Comparison of ENCODE assay signal across 10 cellular contexts in genomic region chr19:53865523-53865917, GRCh38. TPM values are rescaled to one million over a fixed set of nuclear protein-coding genes. Genes with fewer than 3 reads are reported as not detected.
DNase-seq lines count a peak whose midpoint lies in the region; ATAC-seq and TF ChIP-seq lines count a peak whose summit lies in the region.
"Had no signal": no experiment of that assay in that cellular context is flagged by ENCODE, and none has a peak within 500 bp of the region (broad histone marks: within the 10 kb centered on the region; RNA-seq: fewer than 3 reads in every experiment).

No MANE protein-coding gene starts in this region.

- H3K27ac Mint-ChIP-seq in endodermal cell (peak overlapping the region; percentile 84), neural progenitor cell (peak overlapping the region; percentile 99)

- peaks cover 10% of the 10 kb centered on the region for H3K79me2 ChIP-seq in neural progenitor cell (ENCODE audit: low read depth)

- no peaks in the 10 kb centered on the region for H3K9me3 ChIP-seq in BE2C
- H3K9me3 ChIP-seq in NT2/D1 (ENCODE audit: insufficient read depth, low read length), result no peaks in the 10 kb centered on the region
- H3K9me3 ChIP-seq in endodermal cell (ENCODE audit: control insufficient read depth, low read length), result no peaks in the 10 kb centered on the region
- H3K9me3 ChIP-seq in neural progenitor cell (ENCODE audit: low read depth), result no peaks in the 10 kb centered on the region

- H3K4me1 ChIP-seq in BE2C, result peaks cover 6% of the 10 kb centered on the region
- H3K4me1 ChIP-seq in NT2/D1 (ENCODE audit: insufficient read depth, insufficient read length), result peaks cover 6% of the 10 kb centered on the region
- H3K4me1 ChIP-seq in endodermal cell (ENCODE audit: control insufficient read depth, insufficient read depth, low read length), result no peaks in the 10 kb centered on the region
- H3K4me1 ChIP-seq in neural progenitor cell, result peaks cover 10% of the 10 kb centered on the region

- no peaks in the 10 kb centered on the region for H3K36me3 ChIP-seq in BE2C
- H3K36me3 ChIP-seq in NT2/D1 (ENCODE audit: insufficient read depth, insufficient read length, low read length), result peaks cover 2% of the 10 kb centered on the region
- peaks cover 3% of the 10 kb centered on the region for H3K36me3 ChIP-seq in endodermal cell (ENCODE audit: control insufficient read depth, insufficient read depth, low read length)
- H3K36me3 ChIP-seq in neural progenitor cell, result no peaks in the 10 kb centered on the region

- H4K20me1 ChIP-seq in neural progenitor cell (ENCODE audit: low read depth), result peaks cover 11% of the 10 kb centered on the region

- peaks cover 15% of the 10 kb centered on the region for H3K4me1 Mint-ChIP-seq in endodermal cell
- H3K4me1 Mint-ChIP-seq in neural progenitor cell, result peaks cover 26% of the 10 kb centered on the region

- H3F3A ChIP-seq in neural progenitor cell (ENCODE audit: low read depth), result peaks cover 30% of the 10 kb centered on the region

- H3K27me3 Mint-ChIP-seq in endodermal cell (ENCODE audit: insufficient read depth) (peaks cover 6% of the 10 kb centered on the region), neural progenitor cell (ENCODE audit: insufficient read depth, low read depth) (peaks cover 10% of the 10 kb centered on the region)

- H3K27ac ChIP-seq in endodermal cell (ENCODE audit: low read depth, low read length) (peak overlapping the region; percentile 100), neural progenitor cell (no peak overlapping the region)

- peak overlapping the region; percentile 73 for H2AFZ ChIP-seq in neural progenitor cell (replicated peaks)

- TF ChIP-seq CTCF in BE2C (IDR thresholded peaks at IDR 0.05; ENCODE audit: low read depth, low read length) (no peak), endodermal cell (conservative IDR thresholded peaks at IDR 0.05) (no peak), neural progenitor cell (IDR thresholded peaks at IDR 0.05) (no peak)

- H3K4me3 ChIP-seq in BE2C (ENCODE audit: low read depth, low read length) (peak overlapping the region; percentile 51), NT2/D1 (ENCODE audit: insufficient read length, low read depth) (peak overlapping the region; percentile 68), endodermal cell (ENCODE audit: low read length) (peak overlapping the region; percentile 84), neural progenitor cell (peak overlapping the region; percentile 66)

- 78 to 87% methylated on average over 8 to 9 of the region's 9 CpGs for WGBS in endodermal cell (ENCODE audit: insufficient coverage in 1 of 2, insufficient read length in 1 of 2), 2 experiments

- H3K27me3 ChIP-seq in BE2C (no peaks in the 10 kb centered on the region), NT2/D1 (ENCODE audit: insufficient read depth, insufficient read length) (no peaks in the 10 kb centered on the region), endodermal cell (ENCODE audit: control insufficient read depth, insufficient read depth, low read length, poor library complexity, severe bottlenecking) (no peaks in the 10 kb centered on the region), neural progenitor cell (no peaks in the 10 kb centered on the region)

- peak overlapping the region; percentile 86 for H3K9ac ChIP-seq in NT2/D1 (ENCODE audit: insufficient read length, low read depth)
- peak overlapping the region; percentile 99 for H3K9ac ChIP-seq in endodermal cell (ENCODE audit: extremely low read depth, low read length, poor library complexity, severe bottlenecking)
- H3K9ac ChIP-seq in neural progenitor cell, result no peak overlapping the region

- no peak for DNase-seq in BE2C
- no peak for DNase-seq in NT2/D1 (ENCODE audit: low read depth, low spot score)
- no peak for DNase-seq in endodermal cell
- peak; percentile 37 for DNase-seq in neural progenitor cell (ENCODE audit: low spot score)
- no peak for DNase-seq in NCI-H2171 treated with DMSO at 0.1 percent for 48 hours (lab: John Stamatoyannopoulos, UW)

- ATAC-seq in GM21515 (IDR thresholded peaks at IDR 0.05; ENCODE audit: unreplicated experiment) (no peak), HG03354 (IDR thresholded peaks at IDR 0.05; ENCODE audit: poor library complexity, severe bottlenecking, unreplicated experiment) (no peak), GM19351 (IDR thresholded peaks at IDR 0.05; ENCODE audit: unreplicated experiment) (no peak)

- H3K9me3 Mint-ChIP-seq in endodermal cell, result no peaks in the 10 kb centered on the region
- H3K9me3 Mint-ChIP-seq in neural progenitor cell, result no peaks in the 10 kb centered on the region

- H3K36me3 Mint-ChIP-seq in endodermal cell (ENCODE audit: low read depth) (peaks cover 2% of the 10 kb centered on the region), neural progenitor cell (peaks cover under 1% of the 10 kb centered on the region)

- peak overlapping the region; percentile 82 for H3K4me2 ChIP-seq in neural progenitor cell

- H3K4me3 Mint-ChIP-seq in endodermal cell, result peak overlapping the region; percentile 98
- peak overlapping the region; percentile 90 for H3K4me3 Mint-ChIP-seq in neural progenitor cell

RNA-seq across cellular contexts. Expression of gene MYADM, which starts 2.2 kb away (rescaled TPM):
- polyA plus RNA-seq in BE2C (2012; ENCODE audit: insufficient read depth, insufficient read length, low read depth), result 36.7 TPM
- 100 to 1,000 TPM; 112 to 157 TPM for total RNA-seq in endodermal cell
- 65.5 TPM for polyA plus RNA-seq in endodermal cell (2013, experiment 1 of 2)
- 69.2 TPM for polyA plus RNA-seq in endodermal cell (2013, experiment 2 of 2)
- total RNA-seq in neural progenitor cell (ENCODE audit: low replicate concordance), result 11.5 and 25.6 TPM in 2 replicates

RNA-seq across cellular contexts. Expression of gene PRKCG, which starts 16.5 kb away (rescaled TPM):
- 0.28 TPM for polyA plus RNA-seq in BE2C (2012; ENCODE audit: insufficient read depth, insufficient read length, low read depth)
- total RNA-seq in endodermal cell, result 1 to 10 TPM; 2.7 to 5.6 TPM
- polyA plus RNA-seq in endodermal cell (2013, experiment 1 of 2), result 10.6 TPM
- polyA plus RNA-seq in endodermal cell (2013, experiment 2 of 2), result 8.2 TPM
- total RNA-seq in neural progenitor cell (ENCODE audit: low replicate concordance), result 0.51 and 3.3 TPM in 2 replicates

RNA-seq across cellular contexts. Expression of gene NLRP12, which starts 41.4 kb away (rescaled TPM):
- not detected for polyA plus RNA-seq in BE2C (2012; ENCODE audit: insufficient read depth, insufficient read length, low read depth)
- total RNA-seq in endodermal cell, result 1 to 10 TPM in 1 of 2 donors, under 1 TPM in 1; 0.20 to 2.6 TPM
- polyA plus RNA-seq in endodermal cell (2013, experiment 1 of 2), result 0.46 TPM
- 0.58 TPM for polyA plus RNA-seq in endodermal cell (2013, experiment 2 of 2)
- total RNA-seq in neural progenitor cell (ENCODE audit: low replicate concordance), result 0.19 TPM in 1 of 2 replicates, not detected in the other
- total RNA-seq: HT-29 had no signal

RNA-seq across cellular contexts. Expression of gene CACNG7, which starts 43.6 kb away (rescaled TPM):
- 6.7 TPM for polyA plus RNA-seq in BE2C (2012; ENCODE audit: insufficient read depth, insufficient read length, low read depth)
- total RNA-seq in endodermal cell, result 1 to 10 TPM; 2.7 to 3.4 TPM
- 48.2 TPM for polyA plus RNA-seq in endodermal cell (2013, experiment 1 of 2)
- polyA plus RNA-seq in endodermal cell (2013, experiment 2 of 2), result 46.4 TPM
- total RNA-seq in neural progenitor cell (ENCODE audit: low replicate concordance), result 6.7 and 27.3 TPM in 2 replicates
- total RNA-seq: HT-29, lung had no signal
- polyA plus RNA-seq: lung had no signal
